8 cellular contexts compared by ENCODE assay signal in genomic region chr3:134294302-134294925, GRCh38. TPM values are rescaled to one million over a fixed set of nuclear protein-coding genes. Genes with fewer than 3 reads are reported as not detected.
DNase-seq lines count a peak whose midpoint lies in the region; ATAC-seq lines count a peak whose summit lies in the region.

No MANE protein-coding gene starts in this region.

- in situ Hi-C loops in GM23248 (cut with MboI), result no loop called here

- H4K20me1 ChIP-seq in GM23248 (ENCODE audit: insufficient read depth), result no peaks in the 10 kb centered on the region

- H3K27me3 ChIP-seq in GM23248 (replicated peaks; ENCODE audit: insufficient read depth), result no peaks in the 10 kb centered on the region

- no peak overlapping the region for H3K27ac ChIP-seq in GM23248

- 0 out of 2 replicates have a peak, but pooled peaks cover 6% of the 10 kb centered on the region for H3F3A ChIP-seq in GM23248 (ENCODE audit: insufficient read depth)

- DNase-seq in NOMO-1 (lab: John Stamatoyannopoulos, UW; ENCODE audit: unreplicated experiment in 2 of 2) (peak; percentile 16 to 36), NOMO-1 treated with dmso at 0.1 percent for 144 hours (lab: John Stamatoyannopoulos, UW; ENCODE audit: unreplicated experiment) (no peak), SW480 (ENCODE audit: low spot score) (no peak), AML-193 (lab: John Stamatoyannopoulos, UW) (no peak), GM23248 (no peak)
- DNase-seq in activated T-cell treated with anti-CD3 and anti-CD28 coated beads, Interleukin-2, amount 50 U/mL, for 48 hours, result peak; percentile 59 to 69
- DNase-seq in stimulated activated CD8-positive, alpha-beta memory T cell treated with anti-CD3 and anti-CD28 coated beads, Interleukin-7, amount 100 ng/mL, for 1 hour (ENCODE audit: low read depth in 2 of 2), result peak; percentile 10 to 14

- no peak overlapping the region for H3K4me3 ChIP-seq in GM23248

- H3K4me2 ChIP-seq in GM23248 (ENCODE audit: unreplicated experiment), result no peak overlapping the region

- no peaks in the 10 kb centered on the region for H3K9me3 ChIP-seq in GM23248 (ENCODE audit: low read depth)

- ATAC-seq in HG03460 (IDR thresholded peaks at IDR 0.05; ENCODE audit: unreplicated experiment), result peak; percentile 99

- no peak overlapping the region for H2AFZ ChIP-seq in GM23248

- WGBS in GM23248 (ENCODE audit: low coverage in 1 of 2, low lambda C conversion rate in 2 of 2, missing lambda C conversion rate in 2 of 2), 2 experiments, result 62 to 67% methylated on average over 5 of the region's 5 CpGs

- no peaks in the 10 kb centered on the region for H3K9me2 ChIP-seq in GM23248 (ENCODE audit: insufficient read depth)

- H3K9ac ChIP-seq in GM23248, result no peak overlapping the region

- no peaks in the 10 kb centered on the region for H3K36me3 ChIP-seq in GM23248 (ENCODE audit: low read depth)

- H3K4me1 ChIP-seq in GM23248 (ENCODE audit: insufficient read depth), result peaks cover 11% of the 10 kb centered on the region

- H3K79me2 ChIP-seq in GM23248 (ENCODE audit: insufficient read depth), result no peaks in the 10 kb centered on the region

RNA-seq across cellular contexts. Expression of gene RYK, which starts 43.8 kb away (rescaled TPM):
- total RNA-seq in GM23248 (2014; rRNA removed; shearing (Covaris generic)), result 93.7 and 100 TPM in 2 replicates
- 22.3 and 22.8 TPM in 2 replicates for polyA plus RNA-seq in GM23248 (2016; fragmentation: Nextera tagmentation; extraction: Ambion mirVana)

Comparison
In these comparisons a context has a peak if more than half of its experiments do, and no peak if none do; other contexts are left out.
1. DNase-seq: peak in NOMO-1 (2 of 2), activated T-cell treated with anti-CD3 and anti-CD28 coated beads, Interleukin-2, amount 50 U/mL, for 48 hours (2 of 2) and stimulated activated CD8-positive, alpha-beta memory T cell treated with anti-CD3 and anti-CD28 coated beads, Interleukin-7, amount 100 ng/mL, for 1 hour (2 of 2); none in NOMO-1 treated with dmso at 0.1 percent for 144 hours (single experiment), SW480 (single experiment), AML-193 (0 of 2) and GM23248 (single experiment).